Comparison of ENCODE assay signal across 1 cellular context in genomic region chr16:370443-370842, GRCh38.
TF ChIP-seq lines count a peak whose summit lies in the region.

MRPL28 (minus strand) TSS chr16:370538; CDS start chr16:370218, 320 bp downstream.

TF ChIP-seq in HEK293, 187 proteins besides CTCF, POLR2A, EP300 and RAD21 (continued from another document and continues in another):
- TF ChIP-seq, protein P1, sequence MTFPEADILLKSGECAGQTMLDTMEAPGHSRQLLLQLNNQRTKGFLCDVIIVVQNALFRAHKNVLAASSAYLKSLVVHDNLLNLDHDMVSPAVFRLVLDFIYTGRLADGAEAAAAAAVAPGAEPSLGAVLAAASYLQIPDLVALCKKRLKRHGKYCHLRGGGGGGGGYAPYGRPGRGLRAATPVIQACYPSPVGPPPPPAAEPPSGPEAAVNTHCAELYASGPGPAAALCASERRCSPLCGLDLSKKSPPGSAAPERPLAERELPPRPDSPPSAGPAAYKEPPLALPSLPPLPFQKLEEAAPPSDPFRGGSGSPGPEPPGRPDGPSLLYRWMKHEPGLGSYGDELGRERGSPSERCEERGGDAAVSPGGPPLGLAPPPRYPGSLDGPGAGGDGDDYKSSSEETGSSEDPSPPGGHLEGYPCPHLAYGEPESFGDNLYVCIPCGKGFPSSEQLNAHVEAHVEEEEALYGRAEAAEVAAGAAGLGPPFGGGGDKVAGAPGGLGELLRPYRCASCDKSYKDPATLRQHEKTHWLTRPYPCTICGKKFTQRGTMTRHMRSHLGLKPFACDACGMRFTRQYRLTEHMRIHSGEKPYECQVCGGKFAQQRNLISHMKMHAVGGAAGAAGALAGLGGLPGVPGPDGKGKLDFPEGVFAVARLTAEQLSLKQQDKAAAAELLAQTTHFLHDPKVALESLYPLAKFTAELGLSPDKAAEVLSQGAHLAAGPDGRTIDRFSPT (tag by site-specific recombination; IDR thresholded peaks at IDR 0.05) = peak; percentile 26; the same call in 1 of the 2 replicates
- TF ChIP-seq, protein P2, sequence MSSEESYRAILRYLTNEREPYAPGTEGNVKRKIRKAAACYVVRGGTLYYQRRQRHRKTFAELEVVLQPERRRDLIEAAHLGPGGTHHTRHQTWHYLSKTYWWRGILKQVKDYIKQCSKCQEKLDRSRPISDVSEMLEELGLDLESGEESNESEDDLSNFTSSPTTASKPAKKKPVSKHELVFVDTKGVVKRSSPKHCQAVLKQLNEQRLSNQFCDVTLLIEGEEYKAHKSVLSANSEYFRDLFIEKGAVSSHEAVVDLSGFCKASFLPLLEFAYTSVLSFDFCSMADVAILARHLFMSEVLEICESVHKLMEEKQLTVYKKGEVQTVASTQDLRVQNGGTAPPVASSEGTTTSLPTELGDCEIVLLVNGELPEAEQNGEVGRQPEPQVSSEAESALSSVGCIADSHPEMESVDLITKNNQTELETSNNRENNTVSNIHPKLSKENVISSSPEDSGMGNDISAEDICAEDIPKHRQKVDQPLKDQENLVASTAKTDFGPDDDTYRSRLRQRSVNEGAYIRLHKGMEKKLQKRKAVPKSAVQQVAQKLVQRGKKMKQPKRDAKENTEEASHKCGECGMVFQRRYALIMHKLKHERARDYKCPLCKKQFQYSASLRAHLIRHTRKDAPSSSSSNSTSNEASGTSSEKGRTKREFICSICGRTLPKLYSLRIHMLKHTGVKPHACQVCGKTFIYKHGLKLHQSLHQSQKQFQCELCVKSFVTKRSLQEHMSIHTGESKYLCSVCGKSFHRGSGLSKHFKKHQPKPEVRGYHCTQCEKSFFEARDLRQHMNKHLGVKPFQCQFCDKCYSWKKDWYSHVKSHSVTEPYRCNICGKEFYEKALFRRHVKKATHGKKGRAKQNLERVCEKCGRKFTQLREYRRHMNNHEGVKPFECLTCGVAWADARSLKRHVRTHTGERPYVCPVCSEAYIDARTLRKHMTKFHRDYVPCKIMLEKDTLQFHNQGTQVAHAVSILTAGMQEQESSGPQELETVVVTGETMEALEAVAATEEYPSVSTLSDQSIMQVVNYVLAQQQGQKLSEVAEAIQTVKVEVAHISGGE (tag by site-specific recombination; conservative IDR thresholded peaks at IDR 0.05; ENCODE audit: low read depth) = peak; percentile 73
- TF ChIP-seq, protein P3, sequence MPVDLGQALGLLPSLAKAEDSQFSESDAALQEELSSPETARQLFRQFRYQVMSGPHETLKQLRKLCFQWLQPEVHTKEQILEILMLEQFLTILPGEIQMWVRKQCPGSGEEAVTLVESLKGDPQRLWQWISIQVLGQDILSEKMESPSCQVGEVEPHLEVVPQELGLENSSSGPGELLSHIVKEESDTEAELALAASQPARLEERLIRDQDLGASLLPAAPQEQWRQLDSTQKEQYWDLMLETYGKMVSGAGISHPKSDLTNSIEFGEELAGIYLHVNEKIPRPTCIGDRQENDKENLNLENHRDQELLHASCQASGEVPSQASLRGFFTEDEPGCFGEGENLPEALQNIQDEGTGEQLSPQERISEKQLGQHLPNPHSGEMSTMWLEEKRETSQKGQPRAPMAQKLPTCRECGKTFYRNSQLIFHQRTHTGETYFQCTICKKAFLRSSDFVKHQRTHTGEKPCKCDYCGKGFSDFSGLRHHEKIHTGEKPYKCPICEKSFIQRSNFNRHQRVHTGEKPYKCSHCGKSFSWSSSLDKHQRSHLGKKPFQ (tag by site-specific recombination; IDR thresholded peaks at IDR 0.05) = 0 out of 2 replicates have a peak, but pooled peaks have one; percentile 16
- TF ChIP-seq ZNF341 (tag by site-specific recombination; IDR thresholded peaks at IDR 0.05; ENCODE audit: low read depth) (peak; percentile 68), GLIS2 (tag by site-specific recombination; IDR thresholded peaks at IDR 0.05) (peak; percentile 36; the same call in 1 of the 2 replicates), ZFP69B (tag by site-specific recombination; IDR thresholded peaks at IDR 0.05) (peak; percentile 89), ZNF175 (tag by site-specific recombination; IDR thresholded peaks at IDR 0.05) (no peak), ZBTB20 (tag by site-specific recombination; IDR thresholded peaks at IDR 0.05) (peak; percentile 98), PBX3 (CRISPR knock-in tag; IDR thresholded peaks at IDR 0.05) (peak; percentile 96), ZBTB48 (tag by site-specific recombination; IDR thresholded peaks at IDR 0.05) (peak; percentile 100), KLF7 (tag by site-specific recombination; IDR thresholded peaks at IDR 0.05; ENCODE audit: borderline replicate concordance) (0 out of 2 replicates have a peak, but pooled peaks have one; percentile 39), ZBTB17 (tag by site-specific recombination; IDR thresholded peaks at IDR 0.05) (peak; percentile 20; the same call in 1 of the 2 replicates), HOXC10 (CRISPR knock-in tag; IDR thresholded peaks at IDR 0.05) (no peak), ZNF544 (tag by site-specific recombination; IDR thresholded peaks at IDR 0.05) (no peak), ZNF692 (tag by site-specific recombination; IDR thresholded peaks at IDR 0.05) (peak; percentile 91), PATZ1 (tag by site-specific recombination; IDR thresholded peaks at IDR 0.05) (peak; percentile 61), ZNF501 (tag by site-specific recombination; IDR thresholded peaks at IDR 0.05) (no peak), ZSCAN23 (tag by site-specific recombination; IDR thresholded peaks at IDR 0.05) (no peak), ZNF514 (tag by site-specific recombination; IDR thresholded peaks at IDR 0.05) (no peak), ZNF23 (tag by site-specific recombination; IDR thresholded peaks at IDR 0.05; ENCODE audit: borderline replicate concordance) (no peak), ZNF660 (tag by site-specific recombination; IDR thresholded peaks at IDR 0.05) (peak; percentile 86), KLF8 (tag by site-specific recombination; IDR thresholded peaks at IDR 0.05) (peak; percentile 88), ZNF223 (tag by site-specific recombination; IDR thresholded peaks at IDR 0.05) (no peak), ZNF629 (tag by site-specific recombination; IDR thresholded peaks at IDR 0.05) (peak; percentile 47; the same call in 1 of the 2 replicates), KLF1 (tag by site-specific recombination; IDR thresholded peaks at IDR 0.05) (peak; percentile 73), ZNF148 (tag by site-specific recombination; IDR thresholded peaks at IDR 0.05; ENCODE audit: borderline replicate concordance) (no peak), ZFP3 (tag by site-specific recombination; IDR thresholded peaks at IDR 0.05; ENCODE audit: low read depth) (no peak)
- TF ChIP-seq, protein P4, sequence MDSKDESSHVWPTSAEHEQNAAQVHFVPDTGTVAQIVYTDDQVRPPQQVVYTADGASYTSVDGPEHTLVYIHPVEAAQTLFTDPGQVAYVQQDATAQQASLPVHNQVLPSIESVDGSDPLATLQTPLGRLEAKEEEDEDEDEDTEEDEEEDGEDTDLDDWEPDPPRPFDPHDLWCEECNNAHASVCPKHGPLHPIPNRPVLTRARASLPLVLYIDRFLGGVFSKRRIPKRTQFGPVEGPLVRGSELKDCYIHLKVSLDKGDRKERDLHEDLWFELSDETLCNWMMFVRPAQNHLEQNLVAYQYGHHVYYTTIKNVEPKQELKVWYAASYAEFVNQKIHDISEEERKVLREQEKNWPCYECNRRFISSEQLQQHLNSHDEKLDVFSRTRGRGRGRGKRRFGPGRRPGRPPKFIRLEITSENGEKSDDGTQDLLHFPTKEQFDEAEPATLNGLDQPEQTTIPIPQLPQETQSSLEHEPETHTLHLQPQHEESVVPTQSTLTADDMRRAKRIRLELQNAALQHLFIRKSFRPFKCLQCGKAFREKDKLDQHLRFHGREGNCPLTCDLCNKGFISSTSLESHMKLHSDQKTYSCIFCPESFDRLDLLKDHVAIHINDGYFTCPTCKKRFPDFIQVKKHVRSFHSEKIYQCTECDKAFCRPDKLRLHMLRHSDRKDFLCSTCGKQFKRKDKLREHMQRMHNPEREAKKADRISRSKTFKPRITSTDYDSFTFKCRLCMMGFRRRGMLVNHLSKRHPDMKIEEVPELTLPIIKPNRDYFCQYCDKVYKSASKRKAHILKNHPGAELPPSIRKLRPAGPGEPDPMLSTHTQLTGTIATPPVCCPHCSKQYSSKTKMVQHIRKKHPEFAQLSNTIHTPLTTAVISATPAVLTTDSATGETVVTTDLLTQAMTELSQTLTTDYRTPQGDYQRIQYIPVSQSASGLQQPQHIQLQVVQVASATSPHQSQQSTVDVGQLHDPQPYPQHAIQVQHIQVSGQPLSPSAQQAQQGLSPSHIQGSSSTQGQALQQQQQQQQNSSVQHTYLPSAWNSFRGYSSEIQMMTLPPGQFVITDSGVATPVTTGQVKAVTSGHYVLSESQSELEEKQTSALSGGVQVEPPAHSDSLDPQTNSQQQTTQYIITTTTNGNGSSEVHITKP (tag by site-specific recombination; IDR thresholded peaks at IDR 0.05) = peak; percentile 48
- TF ChIP-seq, protein P5, sequence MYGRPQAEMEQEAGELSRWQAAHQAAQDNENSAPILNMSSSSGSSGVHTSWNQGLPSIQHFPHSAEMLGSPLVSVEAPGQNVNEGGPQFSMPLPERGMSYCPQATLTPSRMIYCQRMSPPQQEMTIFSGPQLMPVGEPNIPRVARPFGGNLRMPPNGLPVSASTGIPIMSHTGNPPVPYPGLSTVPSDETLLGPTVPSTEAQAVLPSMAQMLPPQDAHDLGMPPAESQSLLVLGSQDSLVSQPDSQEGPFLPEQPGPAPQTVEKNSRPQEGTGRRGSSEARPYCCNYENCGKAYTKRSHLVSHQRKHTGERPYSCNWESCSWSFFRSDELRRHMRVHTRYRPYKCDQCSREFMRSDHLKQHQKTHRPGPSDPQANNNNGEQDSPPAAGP (tag by site-specific recombination; IDR thresholded peaks at IDR 0.05) = peak; percentile 74
- TF ChIP-seq, protein P6, sequence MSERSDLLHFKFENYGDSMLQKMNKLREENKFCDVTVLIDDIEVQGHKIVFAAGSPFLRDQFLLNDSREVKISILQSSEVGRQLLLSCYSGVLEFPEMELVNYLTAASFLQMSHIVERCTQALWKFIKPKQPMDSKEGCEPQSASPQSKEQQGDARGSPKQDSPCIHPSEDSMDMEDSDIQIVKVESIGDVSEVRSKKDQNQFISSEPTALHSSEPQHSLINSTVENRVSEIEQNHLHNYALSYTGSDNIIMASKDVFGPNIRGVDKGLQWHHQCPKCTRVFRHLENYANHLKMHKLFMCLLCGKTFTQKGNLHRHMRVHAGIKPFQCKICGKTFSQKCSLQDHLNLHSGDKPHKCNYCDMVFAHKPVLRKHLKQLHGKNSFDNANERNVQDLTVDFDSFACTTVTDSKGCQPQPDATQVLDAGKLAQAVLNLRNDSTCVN (tag by site-specific recombination; optimal IDR thresholded peaks at IDR 0.05) = peak; percentile 33
